Comparison of ENCODE assay signal across 22 cellular contexts in genomic region chr13:51688937-51689336, GRCh38.
DNase-seq lines count a peak whose midpoint lies in the region; ATAC-seq and TF ChIP-seq lines count a peak whose summit lies in the region.
"Had no signal": no experiment of that assay in that cellular context is flagged by ENCODE, and none has a peak within 500 bp of the region (broad histone marks: within the 10 kb centered on the region; RNA-seq: fewer than 3 reads in every experiment).

No MANE protein-coding gene starts in this region.

- ATAC-seq in GM18498 (IDR thresholded peaks at IDR 0.05; ENCODE audit: unreplicated experiment), result no peak
- ATAC-seq: naive thymus-derived CD4-positive, alpha-beta T cell had no signal

- intact Hi-C loops in colonic mucosa (cut with DNase I), result no loop called here

- H3K27me3 Mint-ChIP-seq in activated naive CD4-positive, alpha-beta T cell treated with anti-CD3 and anti-CD28 coated beads, Interleukin-2, amount 10 ng/mL, durations not matched to agents 7 days and 5 days, result no peaks in the 10 kb centered on the region
- H3K27me3 Mint-ChIP-seq: activated CD4-positive, alpha-beta T cell treated with anti-CD3 and anti-CD28 coated beads for 36 hours; naive thymus-derived CD4-positive, alpha-beta T cell had no signal

- no peaks in the 10 kb centered on the region for H3K36me3 ChIP-seq in HUES48 (ENCODE audit: control insufficient read depth, insufficient read depth, low read length)
- no peaks in the 10 kb centered on the region for H3K36me3 ChIP-seq in SK-N-MC (ENCODE audit: insufficient read depth, low read length)
- no peaks in the 10 kb centered on the region for H3K36me3 ChIP-seq in neutrophil
- no peaks in the 10 kb centered on the region for H3K36me3 ChIP-seq in colonic mucosa
- H3K36me3 ChIP-seq: brain microvascular endothelial cell, transverse colon had no signal

- TF ChIP-seq CTCF in neutrophil (IDR thresholded peaks at IDR 0.05) (no peak), colonic mucosa (IDR thresholded peaks at IDR 0.05) (no peak)

- H3K4me1 ChIP-seq in HUES48 (ENCODE audit: control insufficient read depth, insufficient read depth, low read length) (peaks cover 26% of the 10 kb centered on the region), neutrophil (ENCODE audit: control insufficient read depth in 1 of 2, insufficient read depth in 1 of 2, low read depth in 1 of 2, low read length in 1 of 2) (no peaks in the 10 kb centered on the region), colonic mucosa (no peaks in the 10 kb centered on the region)
- H3K4me1 ChIP-seq: transverse colon had no signal

- H3K27ac Mint-ChIP-seq in activated naive CD4-positive, alpha-beta T cell treated with anti-CD3 and anti-CD28 coated beads, Interleukin-2, amount 10 ng/mL, durations not matched to agents 7 days and 5 days, result no peak overlapping the region
- H3K27ac Mint-ChIP-seq: activated CD4-positive, alpha-beta T cell treated with anti-CD3 and anti-CD28 coated beads for 36 hours had no signal

- H3K9ac ChIP-seq in HUES48 (ENCODE audit: low read depth, low read length), result no peak overlapping the region
- H3K9ac ChIP-seq in SK-N-MC (ENCODE audit: insufficient read length), result no peak overlapping the region
- H3K9ac ChIP-seq in colonic mucosa (ENCODE audit: low read depth in 2 of 2, low read length in 2 of 2), result no peak overlapping the region
- H3K9ac ChIP-seq: GM23248 had no signal

- H3K9me3 ChIP-seq in HUES48 (ENCODE audit: control insufficient read depth, insufficient read depth, low read length) (no peaks in the 10 kb centered on the region), SK-N-MC (ENCODE audit: low read depth, low read length) (no peaks in the 10 kb centered on the region), neutrophil (no peaks in the 10 kb centered on the region), colonic mucosa (no peaks in the 10 kb centered on the region)
- H3K9me3 ChIP-seq: transverse colon had no signal

- DNase-seq in SK-N-MC (ENCODE audit: low read depth, low spot score) (no peak), globus pallidus (ENCODE audit: low spot score) (peak; percentile 42), RKO (ENCODE audit: low spot score) (no peak), colonic mucosa (no peak)
- DNase-seq in activated naive CD4-positive, alpha-beta T cell treated with anti-CD3 and anti-CD28 coated beads, Interleukin-2, amount 10 ng/mL, durations not matched to agents 7 days and 5 days, result no peak
- DNase-seq: activated CD4-positive, alpha-beta T cell treated with anti-CD3 and anti-CD28 coated beads for 36 hours; brain microvascular endothelial cell; DMS153; GM23248; naive thymus-derived CD4-positive, alpha-beta T cell; NCI-H187; NCI-H345; NK-92 treated with Interleukin-12 subunit alpha and Interleukin-12 subunit beta, amount 100 ng/mL, for 24 hours; RPMI8226; stimulated activated CD4-positive, alpha-beta T cell treated with anti-CD3 and anti-CD28 coated beads, Interleukin-2, amount 100 ng/mL, for 24 hours; stimulated activated naive CD4-positive, alpha-beta T cell treated with Interleukin-2 at 50 U/mL for 16 hours; transverse colon had no signal

- H3K27me3 ChIP-seq in HUES48 (ENCODE audit: control insufficient read depth, insufficient read depth, low read length) (no peaks in the 10 kb centered on the region), neutrophil (no peaks in the 10 kb centered on the region), colonic mucosa (no peaks in the 10 kb centered on the region)
- H3K27me3 ChIP-seq: brain microvascular endothelial cell, transverse colon had no signal

- peak overlapping the region; percentile 62 for H3K27ac ChIP-seq in HUES48 (ENCODE audit: low read depth, low read length)
- H3K27ac ChIP-seq in SK-N-MC, result peak overlapping the region; percentile 37; the same call in 1 of the 2 replicates
- peak overlapping the region; percentile 15 for H3K27ac ChIP-seq in neutrophil
- H3K27ac ChIP-seq in colonic mucosa, result no peak overlapping the region
- H3K27ac ChIP-seq: brain microvascular endothelial cell, coronary artery, GM23248, transverse colon had no signal

- peaks cover 4% of the 10 kb centered on the region for H3K4me1 Mint-ChIP-seq in activated naive CD4-positive, alpha-beta T cell treated with anti-CD3 and anti-CD28 coated beads, Interleukin-2, amount 10 ng/mL, durations not matched to agents 7 days and 5 days

- H3K4me3 Mint-ChIP-seq in activated naive CD4-positive, alpha-beta T cell treated with anti-CD3 and anti-CD28 coated beads, Interleukin-2, amount 10 ng/mL, durations not matched to agents 7 days and 5 days, result no peak overlapping the region
- H3K4me3 Mint-ChIP-seq: activated CD4-positive, alpha-beta T cell treated with anti-CD3 and anti-CD28 coated beads for 36 hours; naive thymus-derived CD4-positive, alpha-beta T cell had no signal

- CTCF ChIA-PET in activated naive CD4-positive, alpha-beta T cell treated with anti-CD3 and anti-CD28 coated beads, Interleukin-2, amount 10 ng/mL, durations not matched to agents 7 days and 5 days (lab: Charles Lee), result no interaction called here

- H3K36me3 Mint-ChIP-seq in activated naive CD4-positive, alpha-beta T cell treated with anti-CD3 and anti-CD28 coated beads, Interleukin-2, amount 10 ng/mL, durations not matched to agents 7 days and 5 days, result no peaks in the 10 kb centered on the region

- no peaks in the 10 kb centered on the region for H3K9me3 Mint-ChIP-seq in activated naive CD4-positive, alpha-beta T cell treated with anti-CD3 and anti-CD28 coated beads, Interleukin-2, amount 10 ng/mL, durations not matched to agents 7 days and 5 days

- H3K4me3 ChIP-seq in HUES48 (ENCODE audit: low read depth, low read length) (no peak overlapping the region), SK-N-MC (no peak overlapping the region), neutrophil (ENCODE audit: low read depth in 1 of 2, low read length in 1 of 2) (no peak overlapping the region), colonic mucosa (no peak overlapping the region)
- H3K4me3 ChIP-seq: coronary artery, GM23248, lung, transverse colon had no signal
